Comparison of ENCODE assay signal across 8 cellular contexts in genomic region chr20:50931306-50932015, GRCh38. TPM values are rescaled to one million over a fixed set of nuclear protein-coding genes. Genes with fewer than 3 reads are reported as not detected.
DNase-seq lines count a peak whose midpoint lies in the region; ATAC-seq, FAIRE-seq and TF ChIP-seq lines count a peak whose summit lies in the region.

ADNP (minus strand) TSS chr20:50931437; CDS start chr20:50903996, 27,441 bp downstream.

- peak within 1 kb of the TSS; percentile 61 for H3K4me2 ChIP-seq in IMR-90 (ENCODE audit: low read depth, low read length)
- H3K4me2 ChIP-seq in OCI-LY3 (ENCODE audit: low read length): peak within 1 kb of the TSS; percentile 86
- peak within 1 kb of the TSS; percentile 39 for H3K4me2 ChIP-seq in endothelial cell of umbilical vein (ENCODE audit: insufficient read depth, low read length)

- ATAC-seq in GM21526 (IDR thresholded peaks at IDR 0.05; ENCODE audit: low FRiP score, unreplicated experiment) (peak; percentile 57), IMR-90 (ENCODE audit: low read depth) (peak; percentile 68)

- H3K9me1 ChIP-seq in IMR-90 (ENCODE audit: insufficient read depth, low read length): peaks cover 8% of the 10 kb centered on the region
- H3K9me1 ChIP-seq in endothelial cell of umbilical vein (replicated peaks; ENCODE audit: control insufficient read depth, extremely low read depth, insufficient read depth, low read length): no peaks in the 10 kb centered on the region

- dilution Hi-C loops in IMR-90 (cut with HindIII; ENCODE audit: low sequenced_read_pairs, unreplicated experiment): no loop called here
- dilution Hi-C loops in endothelial cell of umbilical vein (cut with MboI; ENCODE audit: extremely low pct_ligation_motif_present, low sequenced_read_pairs): no loop called here

- H2AK9ac ChIP-seq in IMR-90 (replicated peaks; ENCODE audit: low read depth, low read length, poor library complexity): peak within 1 kb of the TSS; percentile 100

- peak within 1 kb of the TSS; percentile 95 for H2BK5ac ChIP-seq in IMR-90 (ENCODE audit: low read depth, low read length, poor library complexity, severe bottlenecking)

- peak within 1 kb of the TSS; percentile 90 for H2AK5ac ChIP-seq in IMR-90 (ENCODE audit: low read depth, low read length)

- H3K14ac ChIP-seq in IMR-90 (replicated peaks; ENCODE audit: low read depth, low read length): peak within 1 kb of the TSS; percentile 92

- CTCF ChIA-PET in IMR-90 (lab: Yijun Ruan, JAX): interaction anchor here (0.7 to 2.3 kb wide), 3 partner anchors 137 to 143 kb away, joined by 3 to 10 read pairs (median 4); partner anchors contain the start of gene BCAS4
- CTCF ChIA-PET in endothelial cell of umbilical vein (lab: Charles Lee): interaction anchor here (0.5 to 11.1 kb wide), 18 partner anchors 9 to 1220 kb away, joined by 3 to 119 read pairs (median 4); partner anchors contain the start of genes BCAS4, DPM1 and MOCS3

- in situ Hi-C loops in IMR-90 (cut with MboI; ENCODE audit: low sequenced_read_pairs): loop anchor here (5.0 kb wide), 1 partner anchor 119 kb away; no protein-coding TSS in a partner anchor

- H2AFZ ChIP-seq in IMR-90 (replicated peaks; ENCODE audit: low read length, poor library complexity) (peak within 1 kb of the TSS; percentile 92), OCI-LY3 (ENCODE audit: low read depth, low read length) (peak within 1 kb of the TSS; percentile 65; the same call in 1 of the 2 replicates), endothelial cell of umbilical vein (ENCODE audit: low read depth, low read length) (peak within 1 kb of the TSS; percentile 59)

- H4K8ac ChIP-seq in IMR-90 (ENCODE audit: low read depth in 2 of 2, low read length in 2 of 2): peak within 1 kb of the TSS; percentile 76 to 96

- H4K91ac ChIP-seq in IMR-90 (ENCODE audit: insufficient read depth, low read depth, low read length): peak within 1 kb of the TSS; percentile 88

- peak; percentile 84 for FAIRE-seq in endothelial cell of umbilical vein (lab: Jason Lieb, UNC)

- intact Hi-C loops in IMR-90 (cut with micrococcal nuclease): no loop called here
- intact Hi-C loops in endothelial cell of umbilical vein (cut with micrococcal nuclease): loop anchor here (1.0 kb wide), 1 partner anchor 27 kb away; the partner anchor contains the start of genes DPM1 and MOCS3

- H3K79me2 ChIP-seq in OCI-LY3 (ENCODE audit: low read length) (peaks cover 45% of the 10 kb centered on the region), endothelial cell of umbilical vein (ENCODE audit: control insufficient read depth, insufficient read depth, low read length) (peaks cover 46% of the 10 kb centered on the region)

- H3K4me3 ChIP-seq in IMR-90 (ENCODE audit: insufficient read depth, low read depth, low read length): peak within 1 kb of the TSS; percentile 95
- H3K4me3 ChIP-seq in OCI-LY3 (ENCODE audit: low read length): peak within 1 kb of the TSS; percentile 78
- H3K4me3 ChIP-seq in endothelial cell of umbilical vein (replicated peaks in 1 of 3; ENCODE audit: insufficient read depth in 1 of 3, low read depth in 1 of 3, low read length in 3 of 3): peak within 1 kb of the TSS; percentile 71 to 100 (median 89)

- BruUV-seq in IMR-90 (replicated peaks; lab: Mats Ljungman, UMichigan) (no TSS peak), endothelial cell of umbilical vein (replicated peaks; lab: Mats Ljungman, UMichigan) (no TSS peak)

- H4K20me1 ChIP-seq in IMR-90 (ENCODE audit: insufficient read depth, low read length) (peaks cover 38% of the 10 kb centered on the region), OCI-LY3 (ENCODE audit: insufficient read depth, low read length) (peaks cover 23% of the 10 kb centered on the region), endothelial cell of umbilical vein (replicated peaks; ENCODE audit: control insufficient read depth, extremely low read depth, insufficient read depth, low read length) (peaks cover 22% of the 10 kb centered on the region)

- peak within 1 kb of the TSS; percentile 53; the same call in 1 of the 2 replicates for H2BK20ac ChIP-seq in IMR-90 (ENCODE audit: low read depth, low read length)

- H3K23ac ChIP-seq in IMR-90 (ENCODE audit: low read depth, low read length): peak within 1 kb of the TSS; percentile 84

- peaks cover 10% of the 10 kb centered on the region for H3K36me3 ChIP-seq in IMR-90 (ENCODE audit: control insufficient read depth, insufficient read depth, low read length)
- peaks cover 65% of the 10 kb centered on the region for H3K36me3 ChIP-seq in OCI-LY3 (replicated peaks; ENCODE audit: low read depth, low read length)
- peaks cover 4 to 38% of the 10 kb centered on the region in 2 experiments for H3K36me3 ChIP-seq in endothelial cell of umbilical vein (ENCODE audit: control insufficient read depth in 2 of 2, extremely low read depth in 1 of 2, insufficient read depth in 2 of 2, low read length in 2 of 2)

- DNase-seq in DMS 273 treated with DMSO at 0.1 percent for 48 hours (lab: John Stamatoyannopoulos, UW) (peak; percentile 90), IMR-90 (peak; percentile 86), endothelial cell of umbilical vein (ENCODE audit: low read depth, low spot score) (peak; percentile 95), midbrain (lab: John Stamatoyannopoulos, UW) (peak; percentile 97)
- peak; percentile 91 for DNase-seq in activated CD8-positive, alpha-beta memory T cell treated with anti-CD3 and anti-CD28 coated beads, Interleukin-2, amount 50 U/mL, for 48 hours
- peak; percentile 71 to 77 for DNase-seq in stimulated activated CD8-positive, alpha-beta memory T cell treated with anti-CD3 and anti-CD28 coated beads, Interleukin-15, amount 100 ng/mL, for 48 hours (ENCODE audit: low read depth in 2 of 2)

- 4% methylated on average over 28 of the region's 58 CpGs; no CpG with 5 or more reads in 1 of the 2 experiments for WGBS in IMR-90 (ENCODE audit: extremely low coverage in 2 of 2, insufficient read length in 1 of 2), 2 experiments

- H3K56ac ChIP-seq in IMR-90 (ENCODE audit: extremely low read depth, insufficient read depth, low read length): peak within 1 kb of the TSS; percentile 61

- H3K18ac ChIP-seq in IMR-90 (ENCODE audit: low read depth, low read length): peak within 1 kb of the TSS; percentile 80

- TF ChIP-seq POLR2A in IMR-90 (IDR thresholded peaks at IDR 0.05; ENCODE audit: low read depth, low read length) (peak; percentile 83), endothelial cell of umbilical vein (IDR thresholded peaks at IDR 0.05; ENCODE audit: low read depth, low read length) (peak; percentile 72)

- TF ChIP-seq CTCF in IMR-90 (conservative IDR thresholded peaks at IDR 0.05; ENCODE audit: low read depth, low read length) (peak; percentile 72), OCI-LY3 (IDR thresholded peaks at IDR 0.05; ENCODE audit: low read depth, low read length) (peak; percentile 78), endothelial cell of umbilical vein (IDR thresholded peaks at IDR 0.05; ENCODE audit: extremely low read depth in 1 of 2, insufficient read depth in 1 of 2, low read depth in 1 of 2, low read length in 2 of 2) (peak; percentile 44 to 70)

- H3K4ac ChIP-seq in IMR-90 (ENCODE audit: low read depth, low read length): peak within 1 kb of the TSS; percentile 91

- peak within 1 kb of the TSS; percentile 94 for H3K9ac ChIP-seq in IMR-90 (ENCODE audit: low read depth, low read length)
- peak within 1 kb of the TSS; percentile 97 for H3K9ac ChIP-seq in OCI-LY3 (ENCODE audit: low read length)
- peak within 1 kb of the TSS; percentile 93 for H3K9ac ChIP-seq in endothelial cell of umbilical vein (replicated peaks; ENCODE audit: extremely low read depth, insufficient read depth, low read length)

- H3K27me3 ChIP-seq in IMR-90 (ENCODE audit: control insufficient read depth, insufficient read depth, low read length): no peaks in the 10 kb centered on the region
- no peaks in the 10 kb centered on the region for H3K27me3 ChIP-seq in OCI-LY3 (ENCODE audit: low read depth, low read length)
- H3K27me3 ChIP-seq in endothelial cell of umbilical vein (ENCODE audit: control insufficient read depth in 2 of 2, insufficient read depth in 2 of 2, low read length in 2 of 2): no peaks in the 10 kb centered on the region

- H3K79me1 ChIP-seq in IMR-90 (ENCODE audit: low read depth in 1 of 2, low read length in 2 of 2): peaks cover 4 to 25% of the 10 kb centered on the region in 2 experiments

- H4K5ac ChIP-seq in IMR-90 (ENCODE audit: low read depth, low read length): peak within 1 kb of the TSS; percentile 80

- peak within 1 kb of the TSS; percentile 73; the same call in 2 of the 3 replicates for H2BK15ac ChIP-seq in IMR-90 (ENCODE audit: low read depth, low read length)

- POLR2A ChIA-PET in IMR-90 (lab: Charles Lee; ENCODE audit: unreplicated experiment): interaction anchor here (0.5 to 0.6 kb wide), 5 partner anchors 11 to 139 kb away, joined by 3 to 17 read pairs (median 5); no protein-coding TSS in a partner anchor
- POLR2A ChIA-PET in endothelial cell of umbilical vein (lab: Charles Lee): interaction anchor here (0.6 to 2.2 kb wide), 7 partner anchors 9 to 720 kb away, joined by 3 to 15 read pairs (median 3); partner anchors contain the start of genes BCAS4, DPM1 and MOCS3

- H3K9me3 ChIP-seq in IMR-90 (ENCODE audit: control insufficient read depth, insufficient read depth, low read length): no peaks in the 10 kb centered on the region
- no peaks in the 10 kb centered on the region for H3K9me3 ChIP-seq in OCI-LY3 (ENCODE audit: insufficient read depth, low read length)
- no peaks in the 10 kb centered on the region for H3K9me3 ChIP-seq in endothelial cell of umbilical vein (replicated peaks; ENCODE audit: control insufficient read depth, insufficient read depth, low read length)

- peak; percentile 37; the same call in 1 of the 2 replicates for TF ChIP-seq RAD21 in IMR-90 (IDR thresholded peaks at IDR 0.05; ENCODE audit: low read length)

- H2BK120ac ChIP-seq in IMR-90 (ENCODE audit: low read depth, low read length): peak within 1 kb of the TSS; percentile 77

- H3K27ac ChIP-seq in IMR-90 (ENCODE audit: insufficient read depth, low read length) (peak within 1 kb of the TSS; percentile 97), OCI-LY3 (ENCODE audit: low read length) (peak within 1 kb of the TSS; percentile 81), endothelial cell of umbilical vein (ENCODE audit: insufficient read depth, low read depth, low read length) (peak within 1 kb of the TSS; percentile 90)

- H3K4me1 ChIP-seq in IMR-90 (ENCODE audit: control insufficient read depth, insufficient read depth, low read length): peaks cover 16% of the 10 kb centered on the region
- peaks cover 24% of the 10 kb centered on the region for H3K4me1 ChIP-seq in OCI-LY3 (ENCODE audit: low read length)
- H3K4me1 ChIP-seq in endothelial cell of umbilical vein (ENCODE audit: control insufficient read depth, extremely low read depth, insufficient read depth, low read length): peaks cover 19% of the 10 kb centered on the region

RNA-seq across cellular contexts. Expression of gene ADNP, which starts in this region (rescaled TPM):
- 23.1 and 23.3 TPM in 2 replicates for total RNA-seq in IMR-90 (2012; rRNA removed)
- polyA plus RNA-seq in IMR-90 (2012; rRNA removed): 17.5 and 24.8 TPM in 2 replicates
- polyA plus RNA-seq in IMR-90 (2012; cell fraction: cytosol; rRNA removed): 5.1 and 7.4 TPM in 2 replicates
- polyA plus RNA-seq in IMR-90 (2012; cell fraction: nucleus; rRNA removed; ENCODE audit: low replicate concordance): 10.9 and 65.8 TPM in 2 replicates
- total RNA-seq in endothelial cell of umbilical vein: 66.0 and 69.0 TPM in 2 replicates
- 13.4 and 17.8 TPM in 2 replicates for polyA plus RNA-seq in endothelial cell of umbilical vein
- polyA plus RNA-seq in endothelial cell of umbilical vein (2011; cell fraction: cytosol; rRNA removed): 27.6 and 27.7 TPM in 2 replicates
- 66.5 and 70.9 TPM in 2 replicates for polyA plus RNA-seq in endothelial cell of umbilical vein (2011; cell fraction: nucleus; rRNA removed)
- 52.3 and 54.6 TPM in 2 replicates for polyA plus RNA-seq in endothelial cell of umbilical vein (2012)
- polyA minus RNA-seq in endothelial cell of umbilical vein: 47.8 and 61.2 TPM in 2 replicates
- 32.9 TPM for polyA minus RNA-seq in endothelial cell of umbilical vein (2011; cell fraction: cytosol; rRNA and poly(A)+ RNA removed)
- polyA minus RNA-seq in endothelial cell of umbilical vein (2011; cell fraction: nucleus; rRNA and poly(A)+ RNA removed): 49.4 and 64.7 TPM in 2 replicates

Comparison
In these comparisons a context has a peak if more than half of its experiments do, and no peak if none do; other contexts are left out.
1. Peak in every context shown above with its lines: DNase-seq, ATAC-seq, H3K4me3 ChIP-seq and H3K27ac ChIP-seq.